ENCODE assay signal across 1 cellular context in the genomic region with DNA sequence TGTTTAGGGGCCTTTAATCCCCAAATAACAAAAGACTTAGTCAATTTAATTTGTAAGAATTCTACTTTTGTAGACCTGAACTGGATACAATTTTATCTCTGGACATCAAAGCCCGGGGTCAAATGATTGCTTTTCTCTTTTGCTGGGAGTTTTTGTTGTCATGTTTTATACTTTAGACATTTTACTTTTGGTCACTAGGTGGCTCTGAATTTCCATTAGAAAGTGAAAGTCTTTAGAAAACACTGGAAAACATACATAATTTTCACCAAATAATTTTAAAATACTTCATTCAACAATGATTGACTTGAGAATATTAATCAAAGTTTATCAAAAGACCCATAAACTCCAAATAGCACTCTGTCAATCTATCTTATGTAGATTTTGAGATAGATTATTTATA.
TF ChIP-seq lines count a peak whose summit lies in the region.

No MANE protein-coding gene starts in this region.

TF ChIP-seq in liver, 16 proteins besides CTCF, POLR2A, EP300 and RAD21 (continued from another document):
- TF ChIP-seq, protein P1, sequence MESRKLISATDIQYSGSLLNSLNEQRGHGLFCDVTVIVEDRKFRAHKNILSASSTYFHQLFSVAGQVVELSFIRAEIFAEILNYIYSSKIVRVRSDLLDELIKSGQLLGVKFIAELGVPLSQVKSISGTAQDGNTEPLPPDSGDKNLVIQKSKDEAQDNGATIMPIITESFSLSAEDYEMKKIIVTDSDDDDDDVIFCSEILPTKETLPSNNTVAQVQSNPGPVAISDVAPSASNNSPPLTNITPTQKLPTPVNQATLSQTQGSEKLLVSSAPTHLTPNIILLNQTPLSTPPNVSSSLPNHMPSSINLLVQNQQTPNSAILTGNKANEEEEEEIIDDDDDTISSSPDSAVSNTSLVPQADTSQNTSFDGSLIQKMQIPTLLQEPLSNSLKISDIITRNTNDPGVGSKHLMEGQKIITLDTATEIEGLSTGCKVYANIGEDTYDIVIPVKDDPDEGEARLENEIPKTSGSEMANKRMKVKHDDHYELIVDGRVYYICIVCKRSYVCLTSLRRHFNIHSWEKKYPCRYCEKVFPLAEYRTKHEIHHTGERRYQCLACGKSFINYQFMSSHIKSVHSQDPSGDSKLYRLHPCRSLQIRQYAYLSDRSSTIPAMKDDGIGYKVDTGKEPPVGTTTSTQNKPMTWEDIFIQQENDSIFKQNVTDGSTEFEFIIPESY (IDR thresholded peaks at IDR 0.05) = no peak
